1 cellular context compared by ENCODE assay signal in the genomic region with DNA sequence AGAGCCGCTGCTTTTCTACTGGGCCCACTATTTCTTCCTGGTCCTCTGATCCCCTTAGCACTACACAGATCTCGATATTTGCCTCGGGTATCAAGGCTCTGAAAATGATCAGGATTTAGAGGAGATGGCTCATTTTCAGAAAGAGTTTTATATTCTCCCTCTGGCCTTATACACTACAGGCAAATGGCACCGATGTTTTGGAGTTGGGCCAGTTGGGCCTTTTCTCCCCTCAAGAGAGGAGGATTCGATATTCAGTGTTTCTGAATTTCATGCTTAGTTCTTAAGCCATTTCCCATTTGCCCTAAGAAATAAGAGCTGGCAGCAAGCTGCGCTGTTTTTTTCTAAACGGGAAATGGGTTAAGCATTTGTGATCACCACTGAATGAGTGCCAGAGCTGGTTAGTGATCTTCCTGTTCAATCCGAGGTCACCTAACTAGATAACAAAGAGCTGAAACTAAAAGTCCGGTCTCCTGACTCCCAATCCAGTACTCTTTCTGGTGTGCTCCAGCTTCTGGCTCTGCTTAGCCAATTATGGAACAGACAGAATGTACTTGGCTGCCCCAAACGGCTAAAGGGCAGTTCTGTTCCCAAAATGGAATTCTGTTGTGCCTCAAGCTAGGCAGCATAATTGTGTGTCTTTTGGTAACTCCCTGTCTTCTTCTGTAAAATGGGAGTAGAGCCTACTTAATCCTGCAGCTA.
TF ChIP-seq lines count a peak whose summit lies in the region.

No MANE protein-coding gene starts in this region.

TF ChIP-seq in endothelial cell of umbilical vein, 7 proteins besides CTCF, POLR2A, EP300 and RAD21:
- no peak for TF ChIP-seq EZH2 (IDR thresholded peaks at IDR 0.05; ENCODE audit: borderline replicate concordance, low read depth, low read length, severe bottlenecking)
- TF ChIP-seq FOS (IDR thresholded peaks at IDR 0.05; ENCODE audit: borderline replicate concordance, insufficient read depth, low read length), result no peak
- no peak for TF ChIP-seq POLR2AphosphoS5 (IDR thresholded peaks at IDR 0.05; ENCODE audit: insufficient read depth, low read depth, low read length)
